In genomic region chr20:36460648-36461599, GRCh38 we compare ENCODE assay signal across 8 cellular contexts.
DNase-seq lines count a peak whose midpoint lies in the region; ATAC-seq and TF ChIP-seq lines count a peak whose summit lies in the region.

No MANE protein-coding gene starts in this region.

- peaks cover 47% of the 10 kb centered on the region for H3K4me1 Mint-ChIP-seq in activated CD4-positive, alpha-beta T cell treated with anti-CD3 and anti-CD28 coated beads, Interleukin-2, amount 10 ng/mL, durations not matched to agents 7 days and 5 days

- POLR2A ChIA-PET in activated CD4-positive, alpha-beta T cell treated with anti-CD3 and anti-CD28 coated beads, Interleukin-2, amount 10 ng/mL, durations not matched to agents 7 days and 5 days (lab: Charles Lee) = no interaction called here

- peak overlapping the region; percentile 93 for H3K4me3 ChIP-seq in BLaER1
- H3K4me3 ChIP-seq in coronary artery = peak overlapping the region; percentile 71
- H3K4me3 ChIP-seq in left lung = peak overlapping the region; percentile 74 to 79

- H4K20me1 ChIP-seq in BLaER1 = peaks cover 36% of the 10 kb centered on the region

- peak overlapping the region; percentile 64 for H3K4me3 Mint-ChIP-seq in activated CD4-positive, alpha-beta T cell treated with anti-CD3 and anti-CD28 coated beads, Interleukin-2, amount 10 ng/mL, durations not matched to agents 7 days and 5 days

- peak overlapping the region; percentile 91 for H3K27ac Mint-ChIP-seq in activated CD4-positive, alpha-beta T cell treated with anti-CD3 and anti-CD28 coated beads, Interleukin-2, amount 10 ng/mL, durations not matched to agents 7 days and 5 days

- intact Hi-C loops in left lung (cut with DNase I) = no loop called here

- H3K9ac ChIP-seq in BLaER1 = peak overlapping the region; percentile 92

- TF ChIP-seq CTCF in coronary artery (IDR thresholded peaks at IDR 0.05) = no peak
- no peak for TF ChIP-seq CTCF in left lung (IDR thresholded peaks at IDR 0.05)

- H3K27me3 Mint-ChIP-seq in activated CD4-positive, alpha-beta T cell treated with anti-CD3 and anti-CD28 coated beads, Interleukin-2, amount 10 ng/mL, durations not matched to agents 7 days and 5 days = no peaks in the 10 kb centered on the region

- DNase-seq in GM19240 (ENCODE audit: insufficient read length, low spot score) (peak; percentile 61), NCI-H524 (lab: John Stamatoyannopoulos, UW) (peak; percentile 84 to 92), coronary artery (ENCODE audit: low spot score) (peak; percentile 94), left lung (peak; percentile 93 to 96)
- peak; percentile 89 for DNase-seq in activated CD4-positive, alpha-beta T cell treated with anti-CD3 and anti-CD28 coated beads, Interleukin-2, amount 10 ng/mL, durations not matched to agents 7 days and 5 days
- DNase-seq in stimulated activated CD4-positive, alpha-beta T cell treated with anti-CD3 and anti-CD28 coated beads, Interleukin-2, amount 100 ng/mL, for 24 hours = peak; percentile 88 to 91

- ATAC-seq in HG03442 (IDR thresholded peaks at IDR 0.05; ENCODE audit: unreplicated experiment) = peak; percentile 59
- ATAC-seq in left lung = peak; percentile 80

- H3K27me3 ChIP-seq in BLaER1 (no peaks in the 10 kb centered on the region), left lung (no peaks in the 10 kb centered on the region)

- H3K4me1 ChIP-seq in BLaER1 (peaks cover 38% of the 10 kb centered on the region), left lung (peaks cover 17 to 47% of the 10 kb centered on the region in 2 donors)

- CTCF ChIA-PET in activated CD4-positive, alpha-beta T cell treated with anti-CD3 and anti-CD28 coated beads, Interleukin-2, amount 10 ng/mL, durations not matched to agents 7 days and 5 days (lab: Charles Lee) = interaction anchor here (0.5 kb wide), 1 partner anchor 323 kb away, joined by 3 read pairs; no protein-coding TSS in a partner anchor

- H3K4me2 ChIP-seq in BLaER1 = peak overlapping the region; percentile 85

- H3K27ac ChIP-seq in BLaER1 (peak overlapping the region; percentile 79), coronary artery (peak overlapping the region; percentile 92 to 100), left lung (peak overlapping the region; percentile 92 to 96)

- H3K36me3 Mint-ChIP-seq in activated CD4-positive, alpha-beta T cell treated with anti-CD3 and anti-CD28 coated beads, Interleukin-2, amount 10 ng/mL, durations not matched to agents 7 days and 5 days (ENCODE audit: low read depth) = no peaks in the 10 kb centered on the region

- H3K9me3 ChIP-seq in BLaER1 (no peaks in the 10 kb centered on the region), left lung (no peaks in the 10 kb centered on the region)

- H3K36me3 ChIP-seq in BLaER1 (peaks cover 15% of the 10 kb centered on the region), left lung (no peaks in the 10 kb centered on the region)

- no peaks in the 10 kb centered on the region for H3K9me3 Mint-ChIP-seq in activated CD4-positive, alpha-beta T cell treated with anti-CD3 and anti-CD28 coated beads, Interleukin-2, amount 10 ng/mL, durations not matched to agents 7 days and 5 days

Comparison
In these comparisons a context has a peak if more than half of its experiments do, and no peak if none do; other contexts are left out.
1. Peak in every context shown above with its lines: DNase-seq, ATAC-seq, H3K4me3 ChIP-seq and H3K27ac ChIP-seq.